Comparison of ENCODE assay signal across 8 cellular contexts in the genomic region with DNA sequence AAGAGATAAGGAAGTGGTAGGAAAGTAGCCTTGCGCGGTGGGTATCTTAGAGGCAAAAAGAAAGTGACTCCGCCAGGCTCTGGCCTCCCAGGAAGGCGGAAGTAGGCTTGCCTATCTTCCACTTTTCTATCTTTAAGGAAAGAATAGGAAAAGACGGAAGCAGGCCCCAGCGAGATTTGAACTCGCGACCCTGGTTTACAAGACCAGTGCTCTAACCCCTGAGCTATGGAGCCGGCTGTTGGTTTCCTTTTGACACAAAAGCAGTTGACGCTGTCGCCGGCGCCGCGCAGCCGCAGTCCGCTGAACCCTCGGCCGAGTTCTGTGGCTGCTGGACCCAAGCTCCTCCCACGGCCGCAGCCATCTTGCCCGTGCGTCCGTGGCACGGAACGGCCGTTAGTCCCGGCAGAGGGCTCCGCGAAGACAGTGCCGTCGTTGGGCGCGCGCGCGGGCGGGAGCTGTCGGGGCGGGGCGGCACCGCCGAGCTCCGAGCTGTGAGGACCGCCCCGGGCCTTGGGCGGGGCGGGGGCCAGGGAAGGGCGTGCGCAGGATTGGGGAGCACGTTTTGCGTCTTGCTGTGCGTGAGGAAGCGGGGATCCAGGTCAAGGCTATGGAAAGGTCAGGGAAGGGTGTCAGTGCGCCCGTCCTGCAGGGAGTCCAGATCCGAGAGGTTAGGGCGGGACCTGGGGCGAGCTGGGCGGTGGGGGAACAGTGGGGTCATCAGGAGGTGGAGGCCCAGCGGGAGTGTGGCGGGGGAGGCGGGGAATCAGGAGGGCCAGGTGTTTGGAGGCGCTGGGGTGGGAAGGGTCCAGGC.
DNase-seq lines count a peak whose midpoint lies in the region; ATAC-seq and FAIRE-seq lines count a peak whose summit lies in the region.

No MANE protein-coding gene starts in this region.

- H3K4me3 ChIP-seq in duodenal mucosa (ENCODE audit: low read depth in 1 of 2, low read length in 2 of 2), result peak overlapping the region; percentile 95 to 99

- DNase-seq in ACHN (peak; percentile 92), GM19239 (ENCODE audit: insufficient read length, low spot score) (peak; percentile 93), medulla oblongata (ENCODE audit: extremely low spot score) (peak; percentile 95), NCI-H446 treated with DMSO at 0.1 percent for 48 hours (lab: John Stamatoyannopoulos, UW) (no peak)
- DNase-seq in activated CD4-positive, alpha-beta T cell treated with anti-CD3 and anti-CD28 coated beads for 4 hours, result peak; percentile 92 to 93
- peak; percentile 94 for DNase-seq in stimulated activated CD8-positive, alpha-beta memory T cell treated with anti-CD3 and anti-CD28 coated beads, Interleukin-12 subunit alpha, Interleukin-12 subunit beta, amount 100 ng/mL, for 4 hours (ENCODE audit: low read depth)

- H3K36me3 ChIP-seq in duodenal mucosa (ENCODE audit: control insufficient read depth in 1 of 2, insufficient read depth in 2 of 2, low read length in 2 of 2), result no peaks in the 10 kb centered on the region

- H3K27ac ChIP-seq in duodenal mucosa (ENCODE audit: low read depth, low read length), result peak overlapping the region; percentile 91

- in situ Hi-C loops in ACHN (cut with HindIII; ENCODE audit: low pct_ligation_motif_present, low pct_unique_long_range_greater_than_20kb, low sequenced_read_pairs), result no loop called here

- H3K9ac ChIP-seq in duodenal mucosa (ENCODE audit: low read depth in 1 of 2, low read length in 2 of 2), result peak overlapping the region; percentile 74 to 91

- peak; percentile 61 for ATAC-seq in HG03442 (IDR thresholded peaks at IDR 0.05; ENCODE audit: unreplicated experiment)

- FAIRE-seq in GM19239 (lab: Jason Lieb, UNC), result peak; percentile 93

- H3K27me3 ChIP-seq in duodenal mucosa (ENCODE audit: control insufficient read depth in 1 of 2, insufficient read depth in 2 of 2, low read length in 2 of 2), result no peaks in the 10 kb centered on the region

- no peaks in the 10 kb centered on the region for H3K9me3 ChIP-seq in duodenal mucosa (ENCODE audit: control insufficient read depth in 1 of 2, low read length in 2 of 2)

- H3K4me1 ChIP-seq in duodenal mucosa (ENCODE audit: control insufficient read depth in 1 of 2, insufficient read depth in 2 of 2, low read length in 2 of 2), result peaks cover 9 to 22% of the 10 kb centered on the region in 2 donors
